In genomic region chr5:146203011-146203871, GRCh38 we compare ENCODE assay signal across 1 cellular context.
TF ChIP-seq lines count a peak whose summit lies in the region.

RBM27 (plus strand) TSS chr5:146203605; CDS start chr5:146203766, 161 bp downstream.

TF ChIP-seq in HepG2, 621 proteins besides CTCF, POLR2A, EP300 and RAD21 (continued from another document and continues in another):
- no peak for TF ChIP-seq KIAA2018 (CRISPR knock-in tag; IDR thresholded peaks at IDR 0.05; ENCODE audit: borderline replicate concordance)
- TF ChIP-seq RFX3 (CRISPR knock-in tag; IDR thresholded peaks at IDR 0.05): no peak
- TF ChIP-seq RELA (CRISPR knock-in tag; IDR thresholded peaks at IDR 0.05): 0 out of 2 replicates have a peak, but pooled peaks have one; percentile 44
- TF ChIP-seq ZBTB37 (CRISPR knock-in tag; IDR thresholded peaks at IDR 0.05): peak; percentile 31; the same call in 1 of the 2 replicates
- 0 out of 2 replicates have a peak, but pooled peaks have one; percentile 10 for TF ChIP-seq TFE3 (CRISPR knock-in tag; IDR thresholded peaks at IDR 0.05)
- no peak for TF ChIP-seq RARG (CRISPR knock-in tag; IDR thresholded peaks at IDR 0.05; ENCODE audit: low read depth)
- TF ChIP-seq ZMAT3 (CRISPR knock-in tag; conservative IDR thresholded peaks at IDR 0.05): peak; percentile 34; the same call in 1 of the 2 replicates
- TF ChIP-seq ATF3 (CRISPR knock-in tag; IDR thresholded peaks at IDR 0.05): no peak
- TF ChIP-seq NFYB (CRISPR knock-in tag; IDR thresholded peaks at IDR 0.05): peak; percentile 100
- TF ChIP-seq MXI1 (IDR thresholded peaks at IDR 0.05; ENCODE audit: borderline replicate concordance, low read depth, low read length): 0 out of 3 replicates have a peak, but pooled peaks have one; percentile 38
- TF ChIP-seq ZZZ3 (CRISPR knock-in tag; IDR thresholded peaks at IDR 0.05; ENCODE audit: borderline replicate concordance): peak; percentile 50; the same call in 1 of the 2 replicates
- peak; percentile 92 for TF ChIP-seq ELF3 (CRISPR knock-in tag; IDR thresholded peaks at IDR 0.05)
- TF ChIP-seq ZNF800 (CRISPR knock-in tag; IDR thresholded peaks at IDR 0.05): 0 out of 2 replicates have a peak, but pooled peaks have one; percentile 80
- TF ChIP-seq RERE (CRISPR knock-in tag; IDR thresholded peaks at IDR 0.05; ENCODE audit: low read depth): no peak
- no peak for TF ChIP-seq AKAP8 (CRISPR knock-in tag; IDR thresholded peaks at IDR 0.05)
- TF ChIP-seq ZNF503 (CRISPR knock-in tag; IDR thresholded peaks at IDR 0.05): peak; percentile 63; the same call in 1 of the 2 replicates
- peak; percentile 43 for TF ChIP-seq ZNF605 (CRISPR knock-in tag; IDR thresholded peaks at IDR 0.05)
- TF ChIP-seq ZBTB39 (CRISPR knock-in tag; IDR thresholded peaks at IDR 0.05): no peak
- no peak for TF ChIP-seq SMARCE1 (IDR thresholded peaks at IDR 0.05; ENCODE audit: borderline replicate concordance)
- TF ChIP-seq ZNF574 (CRISPR knock-in tag; IDR thresholded peaks at IDR 0.05): peak; percentile 18; the same call in 1 of the 2 replicates
- peak; percentile 77; the same call in 1 of the 2 replicates for TF ChIP-seq POGZ (CRISPR knock-in tag; IDR thresholded peaks at IDR 0.05)
- TF ChIP-seq RBFOX2 (IDR thresholded peaks at IDR 0.05; ENCODE audit: low read depth, low read length): peak; percentile 73
- TF ChIP-seq ZNF790 (CRISPR knock-in tag; IDR thresholded peaks at IDR 0.05; ENCODE audit: borderline replicate concordance): no peak
